ENCODE assay signal across 17 cellular contexts in the genomic region with DNA sequence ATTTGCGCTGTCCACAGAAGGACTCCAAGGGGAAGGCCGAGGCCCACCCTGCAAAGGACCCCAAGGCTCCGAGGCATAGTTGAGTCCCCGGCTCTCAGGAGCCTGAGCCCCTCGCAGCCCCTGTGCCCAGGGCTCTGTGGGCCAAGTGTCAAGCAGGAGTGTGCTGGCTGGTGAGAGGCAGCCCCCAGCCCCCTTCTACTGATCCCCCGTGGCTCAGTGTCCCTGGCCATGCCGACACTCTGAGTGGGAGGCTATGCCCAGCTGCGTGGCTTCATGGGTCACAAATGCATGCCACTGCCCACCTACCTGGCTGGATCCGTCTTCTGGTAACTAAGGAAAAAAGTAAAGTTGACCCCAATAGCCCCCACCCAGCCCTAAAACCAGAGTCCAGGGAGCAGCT.
DNase-seq lines count a peak whose midpoint lies in the region; ATAC-seq and TF ChIP-seq lines count a peak whose summit lies in the region.
"Had no signal": no experiment of that assay in that cellular context is flagged by ENCODE, and none has a peak within 500 bp of the region (broad histone marks: within the 10 kb centered on the region; RNA-seq: fewer than 3 reads in every experiment).

No MANE protein-coding gene starts in this region.

- WGBS in heart right ventricle, 2 donors: 88 to 89% methylated on average over 9 of the region's 9 CpGs
- WGBS in lung, 2 donors: 87 to 93% methylated on average over 9 of the region's 9 CpGs
- WGBS in stomach, 5 donors: 83 to 87% (median 87%) methylated on average over 6 to 9 of the region's 9 CpGs

- H3K4me3 ChIP-seq in heart right ventricle: no peak overlapping the region
- H3K4me3 ChIP-seq in lung: no peak overlapping the region
- no peak overlapping the region for H3K4me3 ChIP-seq in stomach
- H3K4me3 ChIP-seq: GM23248 had no signal

- DNase-seq in heart right ventricle (no peak), left ventricle myocardium superior (no peak), lung (ENCODE audit: low spot score) (no peak), stomach (no peak), endothelial cell (ENCODE audit: low spot score) (no peak)
- no peak for DNase-seq in stimulated activated naive CD8-positive, alpha-beta T cell treated with anti-CD3 and anti-CD28 coated beads, Interleukin-15, Interleukin-2, amounts not matched to agents 100 U/mL and 50 U/mL, for 24 hours
- DNase-seq: C1 segment of cervical spinal cord; DMS79 treated with DMSO at 0.1 percent for 48 hours; GM23248; HCEC 1CT; NCI-H1105 treated with DMSO at 0.1 percent for 48 hours; NCI-H1694 treated with DMSO at 0.1 percent for 48 hours; NCI-H226; NCI-H526; NK-92 treated with Interleukin-12 subunit alpha and Interleukin-12 subunit beta, amount 100 ng/mL, for 24 hours had no signal

- no peaks in the 10 kb centered on the region for H3K27me3 ChIP-seq in heart right ventricle
- H3K27me3 ChIP-seq in lung (ENCODE audit: control insufficient read depth, insufficient read depth): no peaks in the 10 kb centered on the region
- no peaks in the 10 kb centered on the region for H3K27me3 ChIP-seq in stomach

- H3K27ac ChIP-seq in heart right ventricle: peak overlapping the region in 8 of 10 donors; percentile 6 to 96 (median 84)
- peak overlapping the region; percentile 30 to 33 for H3K27ac ChIP-seq in lung (ENCODE audit: low read depth in 1 of 2, low read length in 1 of 2)
- peak overlapping the region in 3 of 5 donors; percentile 26 to 41 (median 32) for H3K27ac ChIP-seq in stomach
- H3K27ac ChIP-seq: GM23248, HL-60 had no signal

- no peak overlapping the region for H3K27ac Mint-ChIP-seq in endothelial cell (ENCODE audit: unreplicated experiment)

- peaks cover 0 to 96% (median 60%) of the 10 kb centered on the region in 9 donors for H3K36me3 ChIP-seq in heart right ventricle
- H3K36me3 ChIP-seq in lung (ENCODE audit: control insufficient read depth in 2 of 2, insufficient read depth in 2 of 2, low read length in 2 of 2): peaks cover 25 to 60% of the 10 kb centered on the region in 2 donors
- H3K36me3 ChIP-seq in stomach: peaks cover 55 to 83% (median 78%) of the 10 kb centered on the region in 4 donors

- TF ChIP-seq EP300 in stomach (IDR thresholded peaks at IDR 0.05): no peak

- peaks cover 48 to 98% (median 83%) of the 10 kb centered on the region in 9 donors for H3K4me1 ChIP-seq in heart right ventricle
- peaks cover 18 to 24% of the 10 kb centered on the region in 2 donors for H3K4me1 ChIP-seq in lung (ENCODE audit: control insufficient read depth in 2 of 2, insufficient read depth in 2 of 2, low read length in 2 of 2)
- peaks cover 10 to 62% (median 33%) of the 10 kb centered on the region in 4 donors for H3K4me1 ChIP-seq in stomach

- no peak overlapping the region for H3K4me3 Mint-ChIP-seq in endothelial cell (ENCODE audit: unreplicated experiment)

- intact Hi-C loops in heart right ventricle (cut with DNase I): no loop called here
- intact Hi-C loops in left ventricle myocardium superior (cut with micrococcal nuclease): no loop called here
- intact Hi-C loops in stomach (cut with DNase I; ENCODE audit: low total_unique reads): no loop called here

- no peak for TF ChIP-seq POLR2A in stomach (IDR thresholded peaks at IDR 0.05)

- no peaks in the 10 kb centered on the region for H3K9me3 Mint-ChIP-seq in endothelial cell (ENCODE audit: unreplicated experiment)

- H3K9me3 ChIP-seq in heart right ventricle (no peaks in the 10 kb centered on the region), lung (ENCODE audit: control insufficient read depth in 2 of 2, insufficient read depth in 1 of 2, low read length in 1 of 2) (no peaks in the 10 kb centered on the region), stomach (no peaks in the 10 kb centered on the region)

- H3K36me3 Mint-ChIP-seq in endothelial cell (ENCODE audit: low read depth, unreplicated experiment): peaks cover 11% of the 10 kb centered on the region

- H3K4me1 Mint-ChIP-seq in endothelial cell (ENCODE audit: unreplicated experiment): peaks cover 12% of the 10 kb centered on the region

- H3K27me3 Mint-ChIP-seq in endothelial cell (ENCODE audit: unreplicated experiment): peaks cover 14% of the 10 kb centered on the region

- TF ChIP-seq CTCF in heart right ventricle (IDR thresholded peaks at IDR 0.05) (no peak), lung (IDR thresholded peaks at IDR 0.05; ENCODE audit: control extremely low read depth, extremely low read depth) (no peak), stomach (IDR thresholded peaks at IDR 0.05) (no peak), endothelial cell (IDR thresholded peaks at IDR 0.05; ENCODE audit: unreplicated experiment) (no peak)

- ATAC-seq in heart right ventricle (no peak), left ventricle myocardium superior (no peak), lung (ENCODE audit: insufficient read depth, low FRiP score) (no peak), HG03378 (IDR thresholded peaks at IDR 0.05; ENCODE audit: unreplicated experiment) (no peak)
- no peak for ATAC-seq in stimulated activated naive CD8-positive, alpha-beta T cell treated with anti-CD3 and anti-CD28 coated beads, Interleukin-15, Interleukin-2, amounts not matched to agents 100 U/mL and 50 U/mL, for 24 hours

Comparison
In these comparisons a context has a peak if more than half of its experiments do, and no peak if none do; other contexts are left out.
1. H3K27ac ChIP-seq: peak in every context shown above with its lines; median percentile 84 in heart right ventricle; 32 in stomach; 32 in lung.